ENCODE assay signal across 14 cellular contexts in the genomic region with DNA sequence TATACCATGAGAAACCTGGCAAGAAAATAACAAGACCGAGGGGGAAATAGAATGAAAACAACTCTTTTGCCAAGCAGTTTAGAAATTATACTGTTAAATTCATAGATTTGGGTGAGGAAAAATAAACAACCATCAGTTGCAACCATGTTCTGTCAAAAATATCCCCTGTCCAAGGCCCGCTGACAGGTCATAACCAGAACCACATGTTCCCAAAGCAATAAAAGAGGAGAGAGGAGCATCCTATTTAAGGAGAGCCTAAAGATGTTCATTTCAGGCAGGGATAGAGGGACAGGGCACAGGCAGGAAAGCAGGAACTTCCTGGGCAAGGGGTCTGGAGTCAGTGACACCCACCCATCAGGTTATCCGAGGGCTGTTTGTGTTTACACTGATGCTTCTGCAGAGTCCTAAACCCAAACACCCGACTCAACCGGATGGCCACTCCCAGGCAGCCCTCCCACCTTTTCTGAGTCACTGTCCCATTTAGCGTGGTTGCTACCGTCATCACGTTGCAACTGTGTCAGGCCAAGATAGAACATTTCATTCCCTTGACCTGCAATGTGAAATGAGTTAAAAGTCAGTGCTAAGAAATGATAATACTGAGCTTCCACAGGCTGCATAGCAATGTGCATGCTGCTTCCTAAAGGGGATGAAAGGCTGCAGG.
DNase-seq lines count a peak whose midpoint lies in the region; ATAC-seq and TF ChIP-seq lines count a peak whose summit lies in the region.
"Had no signal": no experiment of that assay in that cellular context is flagged by ENCODE, and none has a peak within 500 bp of the region (broad histone marks: within the 10 kb centered on the region; RNA-seq: fewer than 3 reads in every experiment).

No MANE protein-coding gene starts in this region.

- intact Hi-C loops in ovary (cut with DNase I), result loop anchor here in 1 of 4 donors (10.0 kb wide), 1 partner anchor 1294 kb away; no protein-coding TSS in a partner anchor

- peak overlapping the region in 1 of 2 donors; percentile 41 for H3K27ac ChIP-seq in ovary
- H3K27ac ChIP-seq: BLaER1, neural progenitor cell had no signal

- H3K4me3 ChIP-seq in ovary, result no peak overlapping the region
- H3K4me3 ChIP-seq: BLaER1, neural progenitor cell had no signal

- no peaks in the 10 kb centered on the region for H3K27me3 ChIP-seq in ovary
- H3K27me3 ChIP-seq: BLaER1, neural progenitor cell had no signal

- TF ChIP-seq CTCF in ovary (IDR thresholded peaks at IDR 0.05), result no peak

- WGBS in ovary, 3 donors, result 23 to 32% (median 26%) methylated on average over 8 of the region's 8 CpGs

- H3K36me3 ChIP-seq in ovary, result no peaks in the 10 kb centered on the region
- H3K36me3 ChIP-seq: BLaER1, neural progenitor cell had no signal

- DNase-seq in AG20443 (ENCODE audit: low spot score), result peak; percentile 80
- peak; percentile 58 for DNase-seq in RPMI7951 (ENCODE audit: low read depth)
- peak; percentile 40 for DNase-seq in fibroblast of peridontal ligament (ENCODE audit: extremely low read depth)
- peak in 4 of 5 donors; percentile 49 to 70 (median 51) for DNase-seq in ovary
- DNase-seq in DMS79 (lab: John Stamatoyannopoulos, UW), result no peak
- DNase-seq in NCI-H1694 treated with DMSO at 0.1 percent for 48 hours (lab: John Stamatoyannopoulos, UW), result no peak
- DNase-seq: kidney; NCI-H2081; stimulated activated CD4-positive, alpha-beta T cell treated with anti-CD3 and anti-CD28 coated beads, Interleukin-2, amount 100 ng/mL, for 48 hours had no signal

- no peak for TF ChIP-seq POLR2A in ovary (IDR thresholded peaks at IDR 0.05)

- no peaks in the 10 kb centered on the region for H3K9me3 ChIP-seq in ovary
- H3K9me3 ChIP-seq: BLaER1 had no signal

- no peak for TF ChIP-seq EP300 in ovary (IDR thresholded peaks at IDR 0.05)

- no peak for ATAC-seq in GM18867 (IDR thresholded peaks at IDR 0.05; ENCODE audit: unreplicated experiment)
- no peak for ATAC-seq in GM21529 (IDR thresholded peaks at IDR 0.05; ENCODE audit: unreplicated experiment)
- ATAC-seq: HepG2 had no signal

- peaks cover 18% of the 10 kb centered on the region for H3K4me1 ChIP-seq in ovary (ENCODE audit: insufficient read depth)
- H3K4me1 ChIP-seq: BLaER1, neural progenitor cell had no signal

Comparison
In these comparisons a context has a peak if more than half of its experiments do, and no peak if none do; other contexts are left out.
1. DNase-seq: peak in AG20443 (single experiment), RPMI7951 (single experiment), fibroblast of peridontal ligament (single experiment) and ovary (4 of 5); none in DMS79 (single experiment) and NCI-H1694 treated with DMSO at 0.1 percent for 48 hours (single experiment).